Comparison of ENCODE assay signal across 21 cellular contexts in the genomic region with DNA sequence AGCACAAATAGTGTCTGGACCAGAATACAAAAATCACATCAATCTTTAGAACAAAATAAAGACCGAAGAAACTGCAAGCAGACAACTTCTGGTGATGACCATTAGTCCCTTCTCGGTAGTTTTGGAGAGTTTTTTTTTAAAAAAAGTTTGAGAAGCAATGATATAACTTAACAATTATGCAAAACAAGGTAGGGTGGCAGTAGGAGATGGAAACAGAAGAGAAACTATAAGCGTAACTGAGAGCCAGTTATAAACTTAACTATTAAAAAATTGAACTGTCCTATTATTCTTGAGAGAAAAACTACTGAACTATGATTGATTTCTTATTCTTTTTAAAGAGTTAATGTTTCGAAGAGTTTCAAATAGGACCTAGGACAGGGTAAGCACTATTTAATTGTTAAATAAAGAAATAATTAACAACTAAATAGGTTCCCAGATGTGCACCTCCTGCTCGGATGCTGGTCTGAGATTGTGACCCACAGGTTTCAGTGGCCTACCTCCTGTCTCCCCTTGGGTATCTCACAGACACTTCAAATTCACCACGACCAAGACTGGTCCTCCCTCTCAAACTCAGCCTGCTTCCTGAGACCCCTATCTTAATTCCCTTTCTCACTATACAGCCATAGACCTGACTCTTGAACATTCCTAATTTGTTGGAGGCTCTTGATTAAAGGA.
DNase-seq lines count a peak whose midpoint lies in the region; ATAC-seq, FAIRE-seq and TF ChIP-seq lines count a peak whose summit lies in the region.
"Had no signal": no experiment of that assay in that cellular context is flagged by ENCODE, and none has a peak within 500 bp of the region (broad histone marks: within the 10 kb centered on the region; RNA-seq: fewer than 3 reads in every experiment).

No MANE protein-coding gene starts in this region.

- TF ChIP-seq CTCF in foreskin keratinocyte (conservative IDR thresholded peaks at IDR 0.05) = no peak

- no peak for DNase-seq in activated T-cell treated with anti-CD3 and anti-CD28 coated beads, Interleukin-2, amount 50 U/mL, for 24 hours
- no peak for DNase-seq in activated T-cell treated with anti-CD3 and anti-CD28 coated beads, Interleukin-2, amount 50 U/mL, for 1 hour
- DNase-seq in GM12892 (ENCODE audit: insufficient read length) (no peak), foreskin keratinocyte (no peak), SKM-1 (lab: John Stamatoyannopoulos, UW; ENCODE audit: unreplicated experiment) (no peak), GM03348 (ENCODE audit: low spot score) (no peak)
- DNase-seq in activated naive CD8-positive, alpha-beta T cell treated with anti-CD3 and anti-CD28 coated beads, Interleukin-2, amount 50 U/mL, for 24 hours = no peak
- DNase-seq: Calu3; DMS79; NCI-H146; NCI-H2081 treated with DMSO at 0.1 percent for 48 hours; NCI-H2227 treated with DMSO at 0.1 percent for 48 hours; NCI-H526; NK-92 treated with Interleukin-12 subunit alpha and Interleukin-12 subunit beta, amount 100 ng/mL, for 24 hours had no signal

- H3K27me3 ChIP-seq in foreskin keratinocyte = no peaks in the 10 kb centered on the region
- H3K27me3 ChIP-seq: SJSA1 had no signal

- FAIRE-seq in GM12892 (lab: Jason Lieb, UNC) = peak; percentile 65
- FAIRE-seq: A549, G401.6 had no signal

- TF ChIP-seq POLR2A in GM12892 (IDR thresholded peaks at IDR 0.05; ENCODE audit: low read depth, low read length) = no peak

- no peak overlapping the region for H3K4me3 Mint-ChIP-seq in activated T-cell treated with anti-CD3 and anti-CD28 coated beads, Interleukin-2, amount 50 U/mL, for 24 hours
- peak overlapping the region; percentile 15 for H3K4me3 Mint-ChIP-seq in activated naive CD8-positive, alpha-beta T cell treated with anti-CD3 and anti-CD28 coated beads, Interleukin-2, amount 50 U/mL, for 24 hours

- H3K27me3 Mint-ChIP-seq in activated T-cell treated with anti-CD3 and anti-CD28 coated beads, Interleukin-2, amount 50 U/mL, for 24 hours = no peaks in the 10 kb centered on the region
- no peaks in the 10 kb centered on the region for H3K27me3 Mint-ChIP-seq in activated naive CD8-positive, alpha-beta T cell treated with anti-CD3 and anti-CD28 coated beads, Interleukin-2, amount 50 U/mL, for 24 hours

- no peak overlapping the region for H3K27ac ChIP-seq in foreskin keratinocyte
- H3K27ac ChIP-seq: A549, C4-2B, HL-60, SJSA1 had no signal

- no peaks in the 10 kb centered on the region for H3K9me3 Mint-ChIP-seq in activated T-cell treated with anti-CD3 and anti-CD28 coated beads, Interleukin-2, amount 50 U/mL, for 24 hours
- H3K9me3 Mint-ChIP-seq in activated naive CD8-positive, alpha-beta T cell treated with anti-CD3 and anti-CD28 coated beads, Interleukin-2, amount 50 U/mL, for 24 hours = no peaks in the 10 kb centered on the region

- peaks cover 3% of the 10 kb centered on the region for H3K4me1 ChIP-seq in foreskin keratinocyte
- H3K4me1 ChIP-seq: A549, HAP-1, SJSA1 had no signal

- H3K27ac Mint-ChIP-seq in activated T-cell treated with anti-CD3 and anti-CD28 coated beads, Interleukin-2, amount 50 U/mL, for 24 hours = peak overlapping the region; percentile 90
- peak overlapping the region; percentile 81 for H3K27ac Mint-ChIP-seq in activated naive CD8-positive, alpha-beta T cell treated with anti-CD3 and anti-CD28 coated beads, Interleukin-2, amount 50 U/mL, for 24 hours

- peaks cover 79% of the 10 kb centered on the region for H3K4me1 Mint-ChIP-seq in activated T-cell treated with anti-CD3 and anti-CD28 coated beads, Interleukin-2, amount 50 U/mL, for 24 hours (ENCODE audit: low read depth)
- peaks cover 76% of the 10 kb centered on the region for H3K4me1 Mint-ChIP-seq in activated naive CD8-positive, alpha-beta T cell treated with anti-CD3 and anti-CD28 coated beads, Interleukin-2, amount 50 U/mL, for 24 hours

- peaks cover 78% of the 10 kb centered on the region for H3K36me3 Mint-ChIP-seq in activated T-cell treated with anti-CD3 and anti-CD28 coated beads, Interleukin-2, amount 50 U/mL, for 24 hours (ENCODE audit: low read depth)
- H3K36me3 Mint-ChIP-seq in activated naive CD8-positive, alpha-beta T cell treated with anti-CD3 and anti-CD28 coated beads, Interleukin-2, amount 50 U/mL, for 24 hours (ENCODE audit: low read depth) = peaks cover 39% of the 10 kb centered on the region

- peak; percentile 60 for ATAC-seq in HG02938 (IDR thresholded peaks at IDR 0.05; ENCODE audit: unreplicated experiment)
- no peak for ATAC-seq in activated naive CD8-positive, alpha-beta T cell treated with anti-CD3 and anti-CD28 coated beads, Interleukin-2, amount 50 U/mL, for 24 hours
- ATAC-seq in foreskin keratinocyte = no peak
- ATAC-seq: A549 had no signal
